15 cellular contexts compared by ENCODE assay signal in the genomic region with DNA sequence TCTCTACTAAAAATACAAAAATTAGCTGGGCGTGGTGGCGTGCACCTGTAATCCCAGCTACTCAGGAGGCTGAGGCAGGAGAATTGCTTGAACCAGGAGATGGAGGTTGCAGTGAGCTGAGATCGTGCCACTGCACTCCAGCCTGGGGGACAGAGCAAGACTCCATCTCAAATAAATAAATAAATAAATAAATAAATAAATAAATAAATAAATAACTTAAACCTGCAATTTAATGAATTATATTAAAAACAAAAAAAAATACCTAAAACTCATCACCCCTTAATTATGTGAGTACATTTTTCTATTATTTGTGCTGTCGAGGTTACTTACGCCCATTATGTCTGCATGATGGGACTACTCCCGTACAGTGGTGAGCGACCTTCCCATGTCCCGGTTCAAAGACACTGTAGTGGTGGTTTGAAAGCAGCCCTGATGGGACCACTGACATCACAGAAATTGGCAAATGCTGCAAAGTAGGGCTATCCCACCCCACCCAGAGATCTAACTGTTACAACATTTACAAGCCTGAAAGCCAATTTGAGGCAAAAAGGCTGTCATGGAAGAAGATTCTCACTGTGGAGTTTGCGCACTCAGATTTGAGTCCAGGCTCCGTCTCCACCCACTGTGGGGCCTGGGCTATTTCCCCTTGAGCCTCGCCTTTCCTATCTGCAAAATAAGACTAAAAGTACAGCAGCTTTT. TPM values are rescaled to one million over a fixed set of nuclear protein-coding genes. Genes with fewer than 3 reads are reported as not detected.
DNase-seq lines count a peak whose midpoint lies in the region; ATAC-seq, FAIRE-seq and TF ChIP-seq lines count a peak whose summit lies in the region.
"Not testable (repeated sequence)": the region's sequence is repeated elsewhere in the genome, so short reads cannot be mapped to it uniquely, and the experiment has no call there.
"Had no signal": no experiment of that assay in that cellular context is flagged by ENCODE, and none has a peak within 500 bp of the region (broad histone marks: within the 10 kb centered on the region; RNA-seq: fewer than 3 reads in every experiment).

No MANE protein-coding gene starts in this region.

- TF ChIP-seq EP300 in A549 (IDR thresholded peaks at IDR 0.05) = not testable (repeated sequence)

- not testable (repeated sequence) for H3K4me1 ChIP-seq in A549; HEK293 (ENCODE audit: control insufficient read depth, insufficient read depth, low read length)
- peaks cover 29% of the 10 kb centered on the region for H3K4me1 ChIP-seq in neural progenitor cell

- H3F3A ChIP-seq in neural progenitor cell (ENCODE audit: low read depth) = peaks cover 15% of the 10 kb centered on the region

- H3K4me1 Mint-ChIP-seq in neural progenitor cell = peaks cover 55% of the 10 kb centered on the region

- not testable (repeated sequence) for H3K9ac ChIP-seq in neural progenitor cell

- peak overlapping the region; percentile 55 for H3K4me3 Mint-ChIP-seq in neural progenitor cell

- not testable (repeated sequence) for H3K9me3 ChIP-seq in A549; HEK293 (ENCODE audit: control insufficient read depth, insufficient read depth, low read depth, low read length); neural progenitor cell (ENCODE audit: low read depth)

- TF ChIP-seq POLR2A in A549 (IDR thresholded peaks at IDR 0.05; ENCODE audit: low read length) = not testable (repeated sequence)

- POLR2A ChIA-PET in A549 (lab: Yijun Ruan, JAX) = interaction anchor here (0.7 kb wide), 1 partner anchor 312 kb away, joined by 3 read pairs; no protein-coding TSS in a partner anchor
- POLR2A ChIA-PET in HEK293 (lab: Yijun Ruan, JAX) = not testable (repeated sequence)

- H3K27me3 ChIP-seq in bronchial epithelial cell (ENCODE audit: control insufficient read depth, insufficient read depth, low read length); neural progenitor cell: not testable (repeated sequence)

- intact Hi-C loops in Right ventricle myocardium inferior (cut with DNase I) = not testable (repeated sequence)
- intact Hi-C loops in sciatic nerve (cut with DNase I) = loop anchor here (2.0 to 10.0 kb wide), 3 partner anchors 37 to 263 kb away; no protein-coding TSS in a partner anchor

- TF ChIP-seq CTCF in A549 (IDR thresholded peaks at IDR 0.05); HEK293 (tag by site-specific recombination; IDR thresholded peaks at IDR 0.05); bronchial epithelial cell (IDR thresholded peaks at IDR 0.05; ENCODE audit: insufficient read depth, low read length, severe bottlenecking); fibroblast of the aortic adventitia (IDR thresholded peaks at IDR 0.05; ENCODE audit: insufficient read depth, low read length); neural progenitor cell (IDR thresholded peaks at IDR 0.05): not testable (repeated sequence)

- H3K4me3 ChIP-seq in A549; HEK293 (ENCODE audit: low read depth, low read length); bronchial epithelial cell (ENCODE audit: low read depth, low read length); fibroblast of the aortic adventitia (ENCODE audit: low read depth, low read length); neural progenitor cell: not testable (repeated sequence)

- 82% methylated on average over 11 of the region's 11 CpGs for WGBS in A549 (ENCODE audit: missing lambda C conversion rate)

- CTCF ChIA-PET in A549 (lab: Yijun Ruan, JAX) = interaction anchor here (1.4 to 9.1 kb wide), 16 partner anchors 9 to 157 kb away, joined by 4 to 141 read pairs (median 28); a partner anchor contains a TSS
- CTCF ChIA-PET in HEK293 (lab: Yijun Ruan, JAX) = interaction anchor here (1.3 to 11.7 kb wide), 7 partner anchors 9 to 159 kb away, joined by 4 to 325 read pairs (median 11); a partner anchor contains a TSS

- not testable (repeated sequence) for H2AFZ ChIP-seq in neural progenitor cell (replicated peaks)

- TF ChIP-seq RAD21 in A549 (conservative IDR thresholded peaks at IDR 0.05 in 1 of 2, IDR thresholded peaks at IDR 0.05 in 1 of 2) = not testable (repeated sequence)

- ATAC-seq in A549 = not testable (repeated sequence)
- ATAC-seq in Right ventricle myocardium inferior (peak; percentile 31), sciatic nerve (peak; percentile 6)

- not testable (repeated sequence) for H3K4me2 ChIP-seq in A549, neural progenitor cell

- peaks cover 28% of the 10 kb centered on the region for H4K20me1 ChIP-seq in neural progenitor cell (ENCODE audit: low read depth)

- peak overlapping the region; percentile 31 for H3K27ac Mint-ChIP-seq in neural progenitor cell

- peaks cover 13% of the 10 kb centered on the region for H3K27me3 Mint-ChIP-seq in neural progenitor cell (ENCODE audit: insufficient read depth, low read depth)

- H3K9me3 Mint-ChIP-seq in neural progenitor cell = not testable (repeated sequence)

- not testable (repeated sequence) for H3K27ac ChIP-seq in A549; HEK293 (ENCODE audit: extremely low read depth, low read depth, low read length); neural progenitor cell

- not testable (repeated sequence) for H3K36me3 Mint-ChIP-seq in neural progenitor cell

- DNase-seq in A549 (ENCODE audit: low read depth in 1 of 2, low spot score in 1 of 2); bronchial epithelial cell (ENCODE audit: low read depth); Right ventricle myocardium inferior (ENCODE audit: missing footprints); neural progenitor cell (ENCODE audit: low spot score); sciatic nerve (ENCODE audit: low spot score): not testable (repeated sequence)
- peak; percentile 22 for DNase-seq in fibroblast of the aortic adventitia (ENCODE audit: low read depth)
- peak; percentile 2 for DNase-seq in iPS-NIHi7 (ENCODE audit: extremely low spot score)

- H3K36me3 ChIP-seq in HEK293 (ENCODE audit: control insufficient read depth in 2 of 2, insufficient read depth in 1 of 2, low read length in 2 of 2); bronchial epithelial cell (ENCODE audit: control insufficient read depth, insufficient read depth, low read length); neural progenitor cell: not testable (repeated sequence)

- not testable (repeated sequence) for FAIRE-seq in A549 (lab: Jason Lieb, UNC)
- FAIRE-seq in bronchial epithelial cell (lab: Jason Lieb, UNC) = peak; percentile 68

- H3K79me2 ChIP-seq in neural progenitor cell (ENCODE audit: low read depth) = not testable (repeated sequence)

TF ChIP-seq in A549, 52 proteins besides CTCF, POLR2A, EP300 and RAD21:
- TF ChIP-seq ZC3H11A (IDR thresholded peaks at IDR 0.05) = peak; percentile 96

TF ChIP-seq in HEK293, 187 proteins besides CTCF, POLR2A, EP300 and RAD21 (continues in another document):
- TF ChIP-seq ZNF140 (tag by site-specific recombination; IDR thresholded peaks at IDR 0.05) (peak; percentile 72; the same call in 1 of the 2 replicates), ZXDB (tag by site-specific recombination; IDR thresholded peaks at IDR 0.05) (peak; percentile 26; the same call in 1 of the 2 replicates), ZNF623 (tag by site-specific recombination; IDR thresholded peaks at IDR 0.05) (peak; percentile 67), ZNF558 (tag by site-specific recombination; IDR thresholded peaks at IDR 0.05) (peak; percentile 48; the same call in 1 of the 2 replicates), ZNF394 (tag by site-specific recombination; IDR thresholded peaks at IDR 0.05; ENCODE audit: borderline replicate concordance) (peak; percentile 89)

RNA-seq across cellular contexts. Expression of a gene that starts 29.0 kb away (rescaled TPM):
- 0.03 TPM in 1 of 2 replicates, not detected in the other for polyA plus RNA-seq in A549 (2011; rRNA removed)
- polyA plus RNA-seq in A549 (2012; cell fraction: cytosol; rRNA removed) = 0.04 and 0.09 TPM in 2 replicates
- polyA plus RNA-seq in A549 (2012; cell fraction: nucleus; rRNA removed) = 0.07 TPM in 2 replicates
- 0.04 to 0.13 TPM in 2 of 3 replicates, not detected in the other for polyA plus RNA-seq in A549 (2017; fragmentation: RNase III; extraction: RNeasy Plus Mini Kit Qiagen cat#74134 plus additional on column Dnase treatment)
- not detected in 2 replicates for polyA minus RNA-seq in A549 (2011; rRNA and poly(A)+ RNA removed)
- total RNA-seq in bronchial epithelial cell = under 0.01 TPM in 1 of 2 replicates, not detected in the other
- total RNA-seq in fibroblast of the aortic adventitia (ENCODE audit: low replicate concordance) = 0.27 TPM in 1 of 2 replicates, not detected in the other
- total RNA-seq in Right ventricle myocardium inferior = 0.60 TPM
- 0.74 TPM in 1 of 2 replicates, not detected in the other for total RNA-seq in neural progenitor cell (ENCODE audit: low replicate concordance)
- total RNA-seq in sciatic nerve = 0.98 TPM
- total RNA-seq: A172; CD4-positive, alpha-beta memory T cell; CD4-positive, CD25-positive, alpha-beta regulatory T cell; CD8-positive, alpha-beta memory T cell; GM12878 had no signal
- polyA plus RNA-seq: AG04450; CD14-positive monocyte; CD4-positive, alpha-beta memory T cell; CD4-positive, CD25-positive, alpha-beta regulatory T cell; CD8-positive, alpha-beta memory T cell; GM12878 had no signal

RNA-seq across cellular contexts. Expression of a gene that starts 49.6 kb away (rescaled TPM):
- 76.4 and 106 TPM in 2 replicates for polyA plus RNA-seq in A549 (2011; rRNA removed)
- 86.4 and 102 TPM in 2 replicates for polyA plus RNA-seq in A549 (2012; cell fraction: cytosol; rRNA removed)
- polyA plus RNA-seq in A549 (2012; cell fraction: nucleus; rRNA removed) = 63.2 and 70.2 TPM in 2 replicates
- polyA plus RNA-seq in A549 (2017; fragmentation: RNase III; extraction: RNeasy Plus Mini Kit Qiagen cat#74134 plus additional on column Dnase treatment) = 43.1 to 44.4 TPM (median 43.8 TPM) in 3 replicates
- polyA minus RNA-seq in A549 (2011; rRNA and poly(A)+ RNA removed) = 77.1 and 82.6 TPM in 2 replicates
- total RNA-seq in bronchial epithelial cell = 35.3 and 51.3 TPM in 2 replicates
- total RNA-seq in fibroblast of the aortic adventitia (ENCODE audit: low replicate concordance) = 51.5 and 67.4 TPM in 2 replicates
- total RNA-seq in Right ventricle myocardium inferior = 36.8 TPM
- 27.4 and 37.7 TPM in 2 replicates for total RNA-seq in neural progenitor cell (ENCODE audit: low replicate concordance)
- 24.9 TPM for total RNA-seq in sciatic nerve

RNA-seq across cellular contexts. Expression of a gene that starts 49.7 kb away (rescaled TPM):
- polyA plus RNA-seq in A549 (2011; rRNA removed) (56.7 and 72.9 TPM in 2 replicates), A549 (2017; fragmentation: RNase III; extraction: RNeasy Plus Mini Kit Qiagen cat#74134 plus additional on column Dnase treatment) (62.9 to 69.1 TPM (median 67.5 TPM) in 3 replicates)
- 64.0 and 66.7 TPM in 2 replicates for polyA plus RNA-seq in A549 (2012; cell fraction: cytosol; rRNA removed)
- polyA plus RNA-seq in A549 (2012; cell fraction: nucleus; rRNA removed) = 107 and 125 TPM in 2 replicates
- polyA minus RNA-seq in A549 (2011; rRNA and poly(A)+ RNA removed) = 68.1 and 88.4 TPM in 2 replicates
- total RNA-seq in bronchial epithelial cell (10.8 and 11.9 TPM in 2 replicates), fibroblast of the aortic adventitia (ENCODE audit: low replicate concordance) (26.6 and 33.8 TPM in 2 replicates), Right ventricle myocardium inferior (36.5 TPM), neural progenitor cell (ENCODE audit: low replicate concordance) (60.7 and 71.9 TPM in 2 replicates), sciatic nerve (79.2 TPM)
